Comparison of ENCODE assay signal across 10 cellular contexts in genomic region chr12:26195641-26196423, GRCh38. TPM values are rescaled to one million over a fixed set of nuclear protein-coding genes. Genes with fewer than 3 reads are reported as not detected.
DNase-seq lines count a peak whose midpoint lies in the region; ATAC-seq and TF ChIP-seq lines count a peak whose summit lies in the region.
"Had no signal": no experiment of that assay in that cellular context is flagged by ENCODE, and none has a peak within 500 bp of the region (broad histone marks: within the 10 kb centered on the region; RNA-seq: fewer than 3 reads in every experiment).

No MANE protein-coding gene starts in this region.

- intact Hi-C loops in activated CD4-positive, alpha-beta memory T cell treated with anti-CD3 and anti-CD28 coated beads for 36 hours (cut with micrococcal nuclease), result no loop called here
- intact Hi-C loops in vagina (cut with DNase I), result loop anchor here (5.0 to 10.0 kb wide), 2 partner anchors 69 to 89 kb away; partner anchors contain the start of gene BHLHE41

- no peaks in the 10 kb centered on the region for H3K36me3 ChIP-seq in vagina
- H3K36me3 ChIP-seq: BLaER1 treated with 17β-estradiol and CSF1 and Interleukin-3, amounts not matched to agents 10 nM and 100 nM had no signal

- H3K4me1 ChIP-seq in vagina, result peaks cover 28% of the 10 kb centered on the region
- H3K4me1 ChIP-seq: BLaER1 treated with 17β-estradiol and CSF1 and Interleukin-3, amounts not matched to agents 10 nM and 100 nM had no signal

- H3K27ac ChIP-seq in vagina, result peak overlapping the region; percentile 85
- H3K27ac ChIP-seq: BLaER1 treated with 17β-estradiol and CSF1 and Interleukin-3, amounts not matched to agents 10 nM and 100 nM had no signal

- no peaks in the 10 kb centered on the region for H3K36me3 Mint-ChIP-seq in activated CD4-positive, alpha-beta memory T cell treated with anti-CD3 and anti-CD28 coated beads for 36 hours
- no peaks in the 10 kb centered on the region for H3K36me3 Mint-ChIP-seq in naive B cell
- H3K36me3 Mint-ChIP-seq: activated naive CD4-positive, alpha-beta T cell treated with anti-CD3 and anti-CD28 coated beads, Interleukin-2, amount 50 U/mL, for 72 hours had no signal

- no peak overlapping the region for H3K27ac Mint-ChIP-seq in activated CD4-positive, alpha-beta memory T cell treated with anti-CD3 and anti-CD28 coated beads for 36 hours
- peak overlapping the region in 3 of 6 donors; percentile 56 to 91 (median 68) for H3K27ac Mint-ChIP-seq in naive B cell
- H3K27ac Mint-ChIP-seq: activated naive CD4-positive, alpha-beta T cell treated with anti-CD3 and anti-CD28 coated beads, Interleukin-2, amount 50 U/mL, for 72 hours had no signal

- peak; percentile 24 for DNase-seq in NCI-H146 (lab: John Stamatoyannopoulos, UW)
- no peak for DNase-seq in NCI-H146 treated with DMSO at 0.1 percent for 48 hours (lab: John Stamatoyannopoulos, UW; ENCODE audit: unreplicated experiment)
- no peak for DNase-seq in activated CD4-positive, alpha-beta memory T cell treated with anti-CD3 and anti-CD28 coated beads for 36 hours
- DNase-seq in foreskin melanocyte, result peak; percentile 53
- DNase-seq in naive B cell, result peak; percentile 20
- DNase-seq in vagina (ENCODE audit: extremely low spot score in 2 of 2), result no peak

- ATAC-seq in HG03159 (IDR thresholded peaks at IDR 0.05; ENCODE audit: unreplicated experiment) (peak; percentile 53), naive B cell (ENCODE audit: low read depth in 2 of 2) (peak; percentile 67 to 69), HG03457 (IDR thresholded peaks at IDR 0.05; ENCODE audit: unreplicated experiment) (no peak)

- POLR2A ChIA-PET in activated CD4-positive, alpha-beta memory T cell treated with anti-CD3 and anti-CD28 coated beads for 36 hours (lab: Charles Lee), result no interaction called here

- CTCF ChIA-PET in activated CD4-positive, alpha-beta memory T cell treated with anti-CD3 and anti-CD28 coated beads for 36 hours (lab: Charles Lee), result no interaction called here

- no peaks in the 10 kb centered on the region for H3K9me3 ChIP-seq in vagina

- H3K4me3 ChIP-seq in vagina, result peak overlapping the region; percentile 59 to 84

- TF ChIP-seq POLR2A in vagina (IDR thresholded peaks at IDR 0.05), result no peak

- peaks cover 43% of the 10 kb centered on the region for H3K27me3 Mint-ChIP-seq in activated CD4-positive, alpha-beta memory T cell treated with anti-CD3 and anti-CD28 coated beads for 36 hours
- peaks cover 7 to 31% (median 19%) of the 10 kb centered on the region in 3 donors for H3K27me3 Mint-ChIP-seq in naive B cell

- peaks cover 5% of the 10 kb centered on the region for H3K4me1 Mint-ChIP-seq in activated CD4-positive, alpha-beta memory T cell treated with anti-CD3 and anti-CD28 coated beads for 36 hours (ENCODE audit: low read depth)
- H3K4me1 Mint-ChIP-seq in naive B cell, result peaks cover 0 to 14% (median 8%) of the 10 kb centered on the region in 3 donors

- H3K4me3 Mint-ChIP-seq in activated CD4-positive, alpha-beta memory T cell treated with anti-CD3 and anti-CD28 coated beads for 36 hours, result peak overlapping the region; percentile 60
- peak overlapping the region; percentile 87 to 97 (median 94) for H3K4me3 Mint-ChIP-seq in naive B cell

- TF ChIP-seq CTCF in vagina (IDR thresholded peaks at IDR 0.05), result no peak

- no peaks in the 10 kb centered on the region for H3K27me3 ChIP-seq in vagina

- H3K9me3 Mint-ChIP-seq in activated CD4-positive, alpha-beta memory T cell treated with anti-CD3 and anti-CD28 coated beads for 36 hours, result no peaks in the 10 kb centered on the region
- no peaks in the 10 kb centered on the region for H3K9me3 Mint-ChIP-seq in naive B cell
- H3K9me3 Mint-ChIP-seq: activated naive CD4-positive, alpha-beta T cell treated with anti-CD3 and anti-CD28 coated beads, Interleukin-2, amount 50 U/mL, for 72 hours had no signal

RNA-seq across cellular contexts. Expression of gene SSPN, which starts 0.5 kb away (rescaled TPM):
- not detected for total RNA-seq in activated CD4-positive, alpha-beta memory T cell treated with anti-CD3 and anti-CD28 coated beads for 36 hours
- polyA plus RNA-seq in naive B cell (ENCODE audit: low read depth in 6 of 6), result 1 to 10 TPM; 1.0 to 6.7 (median 5.0) TPM
- total RNA-seq in vagina, result 44.7 TPM
- total RNA-seq: activated naive CD4-positive, alpha-beta T cell treated with anti-CD3 and anti-CD28 coated beads, Interleukin-2, amount 50 U/mL, for 72 hours had no signal

Comparison
In these comparisons a context has a peak if more than half of its experiments do, and no peak if none do; other contexts are left out.
1. DNase-seq: peak in NCI-H146 (single experiment), foreskin melanocyte (single experiment) and naive B cell (single experiment); none in NCI-H146 treated with DMSO at 0.1 percent for 48 hours (single experiment), activated CD4-positive, alpha-beta memory T cell treated with anti-CD3 and anti-CD28 coated beads for 36 hours (single experiment) and vagina (0 of 2).
2. RNA of gene SSPN, which starts 0.5 kb away (total RNA-seq): 44.7 TPM in vagina (single experiment); not detected in activated CD4-positive, alpha-beta memory T cell treated with anti-CD3 and anti-CD28 coated beads for 36 hours; every median in the first group is over 10 times any median in the second.